Comparison of ENCODE assay signal across 18 cellular contexts in genomic region chr4:2728806-2729532, GRCh38.
"Had no signal": no experiment of that assay in that cellular context is flagged by ENCODE, and none has a peak within 500 bp of the region (broad histone marks: within the 10 kb centered on the region; RNA-seq: fewer than 3 reads in every experiment).

No MANE protein-coding gene starts in this region.

- H3K4me1 ChIP-seq: esophagus squamous epithelium, upper lobe of right lung had no signal

- H3K4me3 ChIP-seq: esophagus squamous epithelium, gastrocnemius medialis, testis, upper lobe of right lung had no signal

- H3K27ac Mint-ChIP-seq: activated CD4-positive, alpha-beta T cell treated with anti-CD3 and anti-CD28 coated beads, Interleukin-2, amount 10 ng/mL, durations not matched to agents 7 days and 5 days; activated CD8-positive, alpha-beta T cell treated with anti-CD3 and anti-CD28 coated beads for 36 hours; activated naive CD8-positive, alpha-beta T cell treated with anti-CD3 and anti-CD28 coated beads, Interleukin-2, amount 50 U/mL, for 24 hours; endodermal cell; T-helper 2 cell treated with Interferon-gamma antibody and Interleukin-4, amounts not matched to agents 5 μg/mL and 100 μg/mL, for 36 hours had no signal

- H3K9me3 ChIP-seq: esophagus squamous epithelium, gastrocnemius medialis, testis, upper lobe of right lung had no signal

- H3K27me3 Mint-ChIP-seq: activated CD4-positive, alpha-beta T cell treated with anti-CD3 and anti-CD28 coated beads, Interleukin-2, amount 10 ng/mL, durations not matched to agents 7 days and 5 days; activated CD8-positive, alpha-beta T cell treated with anti-CD3 and anti-CD28 coated beads for 36 hours; activated naive CD8-positive, alpha-beta T cell treated with anti-CD3 and anti-CD28 coated beads, Interleukin-2, amount 50 U/mL, for 24 hours had no signal

- H3K4me3 Mint-ChIP-seq: activated CD4-positive, alpha-beta T cell treated with anti-CD3 and anti-CD28 coated beads, Interleukin-2, amount 10 ng/mL, durations not matched to agents 7 days and 5 days; activated CD8-positive, alpha-beta T cell treated with anti-CD3 and anti-CD28 coated beads for 36 hours; activated naive CD8-positive, alpha-beta T cell treated with anti-CD3 and anti-CD28 coated beads, Interleukin-2, amount 50 U/mL, for 24 hours; endodermal cell; T-helper 2 cell treated with Interferon-gamma antibody and Interleukin-4, amounts not matched to agents 5 μg/mL and 100 μg/mL, for 36 hours had no signal

- ATAC-seq: activated CD8-positive, alpha-beta T cell treated with anti-CD3 and anti-CD28 coated beads for 36 hours; activated naive CD8-positive, alpha-beta T cell treated with anti-CD3 and anti-CD28 coated beads, Interleukin-2, amount 50 U/mL, for 24 hours; gastrocnemius medialis; SK-N-SH treated with all-trans-retinoic acid at 6 μM for 48 hours; upper lobe of right lung had no signal

- H3K27ac ChIP-seq: esophagus squamous epithelium, testis, upper lobe of right lung, VCaP had no signal

- DNase-seq: activated CD4-positive, alpha-beta T cell treated with anti-CD3 and anti-CD28 coated beads, Interleukin-2, amount 10 ng/mL, durations not matched to agents 7 days and 5 days; activated CD4-positive, CD25-positive, alpha-beta regulatory T cell treated with anti-CD3 and anti-CD28 coated beads, Interleukin-2, amount 50 U/mL, for 72 hours; activated CD8-positive, alpha-beta T cell treated with anti-CD3 and anti-CD28 coated beads for 36 hours; activated naive CD4-positive, alpha-beta T cell treated with anti-CD3 and anti-CD28 coated beads, Interleukin-2, amount 50 U/mL, for 16 hours; activated naive CD8-positive, alpha-beta T cell treated with anti-CD3 and anti-CD28 coated beads, Interleukin-2, amount 50 U/mL, for 24 hours; activated T-cell treated with anti-CD3 and anti-CD28 coated beads, Interleukin-2, amount 50 U/mL, for 1 hour; cerebellar nuclear complex; cortex of kidney; endodermal cell; esophagus squamous epithelium; hippocampal formation; stimulated activated naive CD4-positive, alpha-beta T cell; testis had no signal

- H3K4me1 Mint-ChIP-seq: endodermal cell had no signal

- H3K27me3 ChIP-seq: esophagus squamous epithelium, gastrocnemius medialis, testis, upper lobe of right lung had no signal

- H3K9me3 Mint-ChIP-seq: activated CD4-positive, alpha-beta T cell treated with anti-CD3 and anti-CD28 coated beads, Interleukin-2, amount 10 ng/mL, durations not matched to agents 7 days and 5 days; activated CD8-positive, alpha-beta T cell treated with anti-CD3 and anti-CD28 coated beads for 36 hours; activated naive CD8-positive, alpha-beta T cell treated with anti-CD3 and anti-CD28 coated beads, Interleukin-2, amount 50 U/mL, for 24 hours; endodermal cell; T-helper 2 cell treated with Interferon-gamma antibody and Interleukin-4, amounts not matched to agents 5 μg/mL and 100 μg/mL, for 36 hours had no signal
